ENCODE assay signal across 7 cellular contexts in genomic region chr1:111593403-111594127, GRCh38. TPM values are rescaled to one million over a fixed set of nuclear protein-coding genes. Genes with fewer than 3 reads are reported as not detected.
DNase-seq lines count a peak whose midpoint lies in the region; ATAC-seq and TF ChIP-seq lines count a peak whose summit lies in the region.

No MANE protein-coding gene starts in this region.

- H3K9me3 ChIP-seq in right cardiac atrium (ENCODE audit: control insufficient read depth, low read length): no peaks in the 10 kb centered on the region

- H3K27ac ChIP-seq in right cardiac atrium (ENCODE audit: low read length): peak overlapping the region; percentile 99

- H3K27me3 ChIP-seq in right cardiac atrium (ENCODE audit: control insufficient read depth, insufficient read depth): no peaks in the 10 kb centered on the region

- ATAC-seq in T-cell (replicated peaks in 1 of 4) (no peak), right cardiac atrium (no peak), GM18873 (IDR thresholded peaks at IDR 0.05; ENCODE audit: low FRiP score, unreplicated experiment) (no peak)
- ATAC-seq in stimulated activated naive B cell treated with anti-CD40 and anti-IgM and Interleukin-4, amounts not matched to agents 10 μg/mL and 1 μg/mL and 100 μg/mL, for 72 hours (replicated peaks): no peak

- H3K27me3 Mint-ChIP-seq in T-cell: no peaks in the 10 kb centered on the region
- no peaks in the 10 kb centered on the region for H3K27me3 Mint-ChIP-seq in stimulated activated naive B cell treated with anti-CD40 and anti-IgM and Interleukin-4, amounts not matched to agents 10 μg/mL and 1 μg/mL and 100 μg/mL, for 72 hours
- no peaks in the 10 kb centered on the region for H3K27me3 Mint-ChIP-seq in glutamatergic neuron (ENCODE audit: unreplicated experiment)

- H3K9me3 Mint-ChIP-seq in T-cell (no peaks in the 10 kb centered on the region), glutamatergic neuron (ENCODE audit: unreplicated experiment) (peaks cover 4% of the 10 kb centered on the region)
- H3K9me3 Mint-ChIP-seq in stimulated activated naive B cell treated with anti-CD40 and anti-IgM and Interleukin-4, amounts not matched to agents 10 μg/mL and 1 μg/mL and 100 μg/mL, for 72 hours: peaks cover 3 to 4% of the 10 kb centered on the region in 2 donors

- CTCF ChIA-PET in T-cell (lab: Charles Lee): interaction anchor here (0.6 to 1.8 kb wide), 17 partner anchors 9 to 1402 kb away, joined by 3 to 9 read pairs (median 4); no protein-coding TSS in a partner anchor

- DNase-seq in HPDE6-E6E7 (ENCODE audit: extremely low spot score): peak; percentile 15
- DNase-seq in T-cell: no peak
- DNase-seq in right cardiac atrium: no peak
- no peak for DNase-seq in stimulated activated naive B cell treated with anti-CD40 and anti-IgM and Interleukin-4, amounts not matched to agents 10 μg/mL and 1 μg/mL and 100 μg/mL, for 72 hours
- DNase-seq in glutamatergic neuron: no peak
- DNase-seq in NOMO-1 treated with dmso at 0.1 percent for 144 hours (lab: John Stamatoyannopoulos, UW; ENCODE audit: unreplicated experiment): no peak

- H3K4me1 ChIP-seq in right cardiac atrium (ENCODE audit: control insufficient read depth, insufficient read depth, low read length): peaks cover 4% of the 10 kb centered on the region

- H3K4me1 Mint-ChIP-seq in T-cell: peaks cover 68 to 77% (median 69%) of the 10 kb centered on the region in 3 donors
- peaks cover 41 to 80% of the 10 kb centered on the region in 2 donors for H3K4me1 Mint-ChIP-seq in stimulated activated naive B cell treated with anti-CD40 and anti-IgM and Interleukin-4, amounts not matched to agents 10 μg/mL and 1 μg/mL and 100 μg/mL, for 72 hours
- H3K4me1 Mint-ChIP-seq in glutamatergic neuron (ENCODE audit: low read depth, unreplicated experiment): peaks cover 4% of the 10 kb centered on the region

- 28% methylated on average over 3 of the region's 3 CpGs for WGBS in right cardiac atrium

- H3K4me3 ChIP-seq in right cardiac atrium (ENCODE audit: low read length): no peak overlapping the region

- H3K4me3 Mint-ChIP-seq in T-cell: peak overlapping the region; percentile 42 to 67 (median 66)
- peak overlapping the region; percentile 36 to 54 for H3K4me3 Mint-ChIP-seq in stimulated activated naive B cell treated with anti-CD40 and anti-IgM and Interleukin-4, amounts not matched to agents 10 μg/mL and 1 μg/mL and 100 μg/mL, for 72 hours
- H3K4me3 Mint-ChIP-seq in glutamatergic neuron (ENCODE audit: unreplicated experiment): no peak overlapping the region

- intact Hi-C loops in right cardiac atrium (cut with DNase I): loop anchor here in 1 of 4 donors (5.0 kb wide), 1 partner anchor 76 kb away; no protein-coding TSS in a partner anchor

- TF ChIP-seq CTCF in glutamatergic neuron (IDR thresholded peaks at IDR 0.05; ENCODE audit: partially characterized antibody, unreplicated experiment): no peak

- no peaks in the 10 kb centered on the region for H3K36me3 Mint-ChIP-seq in T-cell
- H3K36me3 Mint-ChIP-seq in stimulated activated naive B cell treated with anti-CD40 and anti-IgM and Interleukin-4, amounts not matched to agents 10 μg/mL and 1 μg/mL and 100 μg/mL, for 72 hours: peaks cover 5 to 14% of the 10 kb centered on the region in 2 donors
- H3K36me3 Mint-ChIP-seq in glutamatergic neuron (ENCODE audit: unreplicated experiment): no peaks in the 10 kb centered on the region

- POLR2A ChIA-PET in T-cell (lab: Charles Lee): interaction anchor here (0.6 to 1.5 kb wide), 10 partner anchors 10 to 115 kb away, joined by 3 to 9 read pairs (median 4); no protein-coding TSS in a partner anchor

- H3K27ac Mint-ChIP-seq in T-cell (peak overlapping the region; percentile 92 to 94), glutamatergic neuron (ENCODE audit: unreplicated experiment) (no peak overlapping the region)
- H3K27ac Mint-ChIP-seq in stimulated activated naive B cell treated with anti-CD40 and anti-IgM and Interleukin-4, amounts not matched to agents 10 μg/mL and 1 μg/mL and 100 μg/mL, for 72 hours: peak overlapping the region; percentile 93

RNA-seq across cellular contexts. Expression of gene RAP1A, which starts 26.0 kb away (rescaled TPM):
- total RNA-seq in T-cell: 100 to 1,000 TPM in 4 of 5 donors, 10 to 100 TPM in 1; 95.0 to 108 (median 103) TPM
- 100 to 1,000 TPM; 104 to 128 (median 111) TPM for total RNA-seq in right cardiac atrium
- polyA plus RNA-seq in right cardiac atrium: 110 TPM
- total RNA-seq in glutamatergic neuron (ENCODE audit: unreplicated experiment): 17.9 TPM
